2 cellular contexts compared by ENCODE assay signal in the genomic region with DNA sequence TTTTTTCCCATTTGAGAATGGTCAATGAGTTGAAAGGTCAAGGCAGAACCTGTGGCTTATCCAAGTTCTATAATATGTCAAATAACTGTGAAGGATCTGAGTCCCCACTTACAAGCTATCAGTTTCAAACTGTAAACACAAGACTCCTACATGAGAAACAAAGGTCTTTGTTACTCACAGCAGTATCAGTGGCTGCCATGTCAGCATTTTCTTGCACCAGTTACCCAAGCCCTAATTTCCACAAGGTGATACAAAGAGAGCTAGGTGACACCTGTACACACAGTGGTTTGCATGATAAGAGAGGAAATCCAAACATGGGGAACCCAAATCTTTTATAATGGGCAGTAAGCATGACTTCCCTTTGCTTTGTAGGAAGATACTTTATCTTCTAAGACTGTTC.
TF ChIP-seq lines count a peak whose summit lies in the region.

No MANE protein-coding gene starts in this region.

TF ChIP-seq in HepG2, 621 proteins besides CTCF, POLR2A, EP300 and RAD21:
- peak; percentile 94 for TF ChIP-seq MAFF (IDR thresholded peaks at IDR 0.05; ENCODE audit: low read depth, low read length)
- TF ChIP-seq, protein P1, sequence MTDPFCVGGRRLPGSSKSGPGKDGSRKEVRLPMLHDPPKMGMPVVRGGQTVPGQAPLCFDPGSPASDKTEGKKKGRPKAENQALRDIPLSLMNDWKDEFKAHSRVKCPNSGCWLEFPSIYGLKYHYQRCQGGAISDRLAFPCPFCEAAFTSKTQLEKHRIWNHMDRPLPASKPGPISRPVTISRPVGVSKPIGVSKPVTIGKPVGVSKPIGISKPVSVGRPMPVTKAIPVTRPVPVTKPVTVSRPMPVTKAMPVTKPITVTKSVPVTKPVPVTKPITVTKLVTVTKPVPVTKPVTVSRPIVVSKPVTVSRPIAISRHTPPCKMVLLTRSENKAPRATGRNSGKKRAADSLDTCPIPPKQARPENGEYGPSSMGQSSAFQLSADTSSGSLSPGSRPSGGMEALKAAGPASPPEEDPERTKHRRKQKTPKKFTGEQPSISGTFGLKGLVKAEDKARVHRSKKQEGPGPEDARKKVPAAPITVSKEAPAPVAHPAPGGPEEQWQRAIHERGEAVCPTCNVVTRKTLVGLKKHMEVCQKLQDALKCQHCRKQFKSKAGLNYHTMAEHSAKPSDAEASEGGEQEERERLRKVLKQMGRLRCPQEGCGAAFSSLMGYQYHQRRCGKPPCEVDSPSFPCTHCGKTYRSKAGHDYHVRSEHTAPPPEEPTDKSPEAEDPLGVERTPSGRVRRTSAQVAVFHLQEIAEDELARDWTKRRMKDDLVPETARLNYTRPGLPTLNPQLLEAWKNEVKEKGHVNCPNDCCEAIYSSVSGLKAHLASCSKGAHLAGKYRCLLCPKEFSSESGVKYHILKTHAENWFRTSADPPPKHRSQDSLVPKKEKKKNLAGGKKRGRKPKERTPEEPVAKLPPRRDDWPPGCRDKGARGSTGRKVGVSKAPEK (CRISPR knock-in tag; IDR thresholded peaks at IDR 0.05; ENCODE audit: borderline replicate concordance), result no peak
- TF ChIP-seq, protein P2, sequence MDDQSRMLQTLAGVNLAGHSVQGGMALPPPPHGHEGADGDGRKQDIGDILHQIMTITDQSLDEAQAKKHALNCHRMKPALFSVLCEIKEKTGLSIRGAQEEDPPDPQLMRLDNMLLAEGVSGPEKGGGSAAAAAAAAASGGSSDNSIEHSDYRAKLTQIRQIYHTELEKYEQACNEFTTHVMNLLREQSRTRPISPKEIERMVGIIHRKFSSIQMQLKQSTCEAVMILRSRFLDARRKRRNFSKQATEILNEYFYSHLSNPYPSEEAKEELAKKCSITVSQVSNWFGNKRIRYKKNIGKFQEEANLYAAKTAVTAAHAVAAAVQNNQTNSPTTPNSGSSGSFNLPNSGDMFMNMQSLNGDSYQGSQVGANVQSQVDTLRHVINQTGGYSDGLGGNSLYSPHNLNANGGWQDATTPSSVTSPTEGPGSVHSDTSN (CRISPR knock-in tag; IDR thresholded peaks at IDR 0.05; ENCODE audit: borderline replicate concordance), result no peak
- no peak for TF ChIP-seq HNRNPLL (IDR thresholded peaks at IDR 0.05; ENCODE audit: low read depth, low read length, poor library complexity, severe bottlenecking)
- peak; percentile 88 to 96 for TF ChIP-seq MAFK (conservative IDR thresholded peaks at IDR 0.05 in 1 of 2, IDR thresholded peaks at IDR 0.05 in 1 of 2; ENCODE audit: low read length in 2 of 2)

TF ChIP-seq in H1, 55 proteins besides CTCF, POLR2A, EP300 and RAD21:
- TF ChIP-seq SIRT6 (IDR thresholded peaks at IDR 0.05; ENCODE audit: low read length) (no peak), MAFK (IDR thresholded peaks at IDR 0.05; ENCODE audit: low read depth, low read length) (peak; percentile 48)
TF ChIP-seq in H1: peak in this region for 1.
